ENCODE assay signal across 8 cellular contexts in the genomic region with DNA sequence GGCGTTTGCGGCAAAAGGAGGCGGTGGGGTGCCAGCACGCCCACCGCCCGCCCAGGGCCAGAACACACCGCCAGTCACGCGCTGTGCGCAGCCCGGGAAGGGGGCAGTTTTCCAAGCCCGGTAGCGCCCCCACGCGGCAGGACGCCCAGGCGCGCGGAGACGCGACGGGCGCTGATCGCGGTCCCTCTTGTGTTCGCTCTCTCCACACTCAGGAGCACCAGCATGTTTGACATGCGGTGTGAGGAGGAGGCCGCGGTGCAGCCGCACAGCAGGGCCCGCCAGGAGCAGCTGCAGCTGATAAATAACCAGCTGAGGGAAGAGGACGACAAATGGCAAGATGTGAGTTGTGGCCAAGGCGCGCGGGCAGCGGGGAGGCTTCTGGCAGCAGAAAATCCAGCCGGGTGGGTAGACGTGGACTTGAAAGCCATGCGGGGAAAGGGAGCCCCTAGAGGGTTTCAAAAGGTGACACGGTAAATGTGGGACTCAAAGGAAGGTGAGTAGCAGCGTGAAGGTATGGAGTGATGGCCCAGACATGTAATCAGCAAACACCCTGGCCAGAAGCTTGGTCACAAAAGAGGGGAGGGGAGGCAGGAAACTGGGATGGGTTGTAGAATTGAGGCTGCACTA.
DNase-seq lines count a peak whose midpoint lies in the region; ATAC-seq, FAIRE-seq and TF ChIP-seq lines count a peak whose summit lies in the region.

No MANE protein-coding gene starts in this region.

- DNase-seq in BE2C (peak; percentile 90), NCI-H2081 treated with DMSO at 0.1 percent for 48 hours (lab: John Stamatoyannopoulos, UW) (peak; percentile 33), dorsolateral prefrontal cortex (peak; percentile 69 to 88 (median 81)), HepG2 (ENCODE audit: low spot score) (peak; percentile 3), substantia nigra (lab: John Stamatoyannopoulos, UW) (peak in 48 of 49 donors; percentile 6 to 87 (median 70)), immature natural killer cell (no peak), cortex of kidney (lab: John Stamatoyannopoulos, UW) (no peak), DMS53 (lab: John Stamatoyannopoulos, UW) (no peak)

- 0 out of 2 replicates have a peak, but pooled peaks have one; percentile 25 for TF ChIP-seq RAD21 in HepG2 (CRISPR knock-in tag; IDR thresholded peaks at IDR 0.05)

- H3K4me2 ChIP-seq in HepG2 (ENCODE audit: low read depth, low read length), result no peak overlapping the region

- H2AFZ ChIP-seq in HepG2 (ENCODE audit: low read length), result no peak overlapping the region

- no peaks in the 10 kb centered on the region for H3K9me3 ChIP-seq in BE2C
- no peaks in the 10 kb centered on the region for H3K9me3 ChIP-seq in HepG2 (ENCODE audit: low read length)

- POLR2A ChIA-PET in HepG2 (lab: Yijun Ruan, JAX), result no interaction called here

- no TSS peak for BruUV-seq in HepG2 (replicated peaks; lab: Mats Ljungman, UMichigan)

- peak overlapping the region; percentile 32 for H3K4me3 ChIP-seq in BE2C (ENCODE audit: low read depth, low read length)
- peak overlapping the region in 57 of 59 donors; percentile 0 to 59 (median 33) for H3K4me3 ChIP-seq in dorsolateral prefrontal cortex
- no peak overlapping the region for H3K4me3 ChIP-seq in HepG2 (replicated peaks in 1 of 3; ENCODE audit: insufficient read depth in 1 of 3, low read depth in 2 of 3, low read length in 3 of 3)

- TF ChIP-seq EP300 in HepG2 (IDR thresholded peaks at IDR 0.05; ENCODE audit: low read depth in 2 of 2, low read length in 2 of 2) (no peak), HepG2 (CRISPR knock-in tag; IDR thresholded peaks at IDR 0.05; ENCODE audit: borderline replicate concordance) (no peak)

- CTCF ChIA-PET in HepG2 (lab: Yijun Ruan, JAX; ENCODE audit: low intra/inter-chr PET ratio, low total read pairs), result no interaction called here

- H4K20me1 ChIP-seq in HepG2 (ENCODE audit: insufficient read depth, low read length), result no peaks in the 10 kb centered on the region

- H3K9ac ChIP-seq in HepG2 (ENCODE audit: insufficient read depth, low read depth, low read length), result no peak overlapping the region

- no peak for FAIRE-seq in HepG2 (lab: Jason Lieb, UNC)

- H3K36me3 Mint-ChIP-seq in immature natural killer cell, result no peaks in the 10 kb centered on the region

- H3K9me3 Mint-ChIP-seq in immature natural killer cell, result peaks cover 0 to 8% (median 0%) of the 10 kb centered on the region in 6 donors

- TF ChIP-seq CTCF in BE2C (IDR thresholded peaks at IDR 0.05; ENCODE audit: low read depth, low read length), result peak; percentile 92
- peak; percentile 70 to 99 (median 96) for TF ChIP-seq CTCF in dorsolateral prefrontal cortex (IDR thresholded peaks at IDR 0.05 in 54 of 56, conservative IDR thresholded peaks at IDR 0.05 in 2 of 56; ENCODE audit: low read depth in 1 of 56, partially characterized antibody in 56 of 56)
- TF ChIP-seq CTCF in HepG2 (CRISPR knock-in tag; IDR thresholded peaks at IDR 0.05), result peak; percentile 70

- H3K4me1 ChIP-seq in BE2C (peaks cover 15% of the 10 kb centered on the region), HepG2 (ENCODE audit: insufficient read depth, low read length) (no peaks in the 10 kb centered on the region)

- H3K79me2 ChIP-seq in HepG2 (ENCODE audit: insufficient read depth, low read length), result no peaks in the 10 kb centered on the region

- peak; percentile 81 for ATAC-seq in HepG2

- peaks cover 4 to 7% (median 7%) of the 10 kb centered on the region in 3 donors for H3K27me3 Mint-ChIP-seq in immature natural killer cell (ENCODE audit: low read depth in 3 of 3)

- no peak overlapping the region for H3K4me3 Mint-ChIP-seq in immature natural killer cell

- no peaks in the 10 kb centered on the region for H3K4me1 Mint-ChIP-seq in immature natural killer cell

- peak overlapping the region in 55 of 59 donors; percentile 9 to 87 (median 69) for H3K27ac ChIP-seq in dorsolateral prefrontal cortex
- H3K27ac ChIP-seq in HepG2 (ENCODE audit: extremely low read length, insufficient read depth, low read length), result no peak overlapping the region
- H3K27ac ChIP-seq in substantia nigra (ENCODE audit: low read depth, low read length, poor library complexity, severe bottlenecking), result peak overlapping the region; percentile 33

- no peak for TF ChIP-seq POLR2A in HepG2 (IDR thresholded peaks at IDR 0.05; ENCODE audit: insufficient read depth in 1 of 2, low read depth in 2 of 2, low read length in 2 of 2)

- in situ Hi-C loops in HepG2 (cut with HindIII; ENCODE audit: extremely low pct_ligation_motif_present, low pct_unique_long_range_greater_than_20kb), result no loop called here

- no peak overlapping the region for H3K27ac Mint-ChIP-seq in immature natural killer cell

- H3K36me3 ChIP-seq in BE2C (peaks cover 37% of the 10 kb centered on the region), HepG2 (replicated peaks in 1 of 2; ENCODE audit: control insufficient read depth in 1 of 2, insufficient read depth in 2 of 2, low read length in 2 of 2) (no peaks in the 10 kb centered on the region)

- WGBS in HepG2 (ENCODE audit: low lambda C conversion rate), result 43% methylated on average over 34 of the region's 41 CpGs

- intact Hi-C loops in dorsolateral prefrontal cortex (cut with DNase I) (loop anchor here (5.0 to 10.0 kb wide), 4 partner anchors 140 to 302 kb away; no protein-coding TSS in a partner anchor), HepG2 (cut with micrococcal nuclease; ENCODE audit: unreplicated experiment) (no loop called here)

- H3K27me3 ChIP-seq in BE2C (no peaks in the 10 kb centered on the region), dorsolateral prefrontal cortex (no peaks in the 10 kb centered on the region), HepG2 (ENCODE audit: control insufficient read depth in 1 of 2, insufficient read depth in 2 of 2, low read length in 2 of 2) (0 out of 5 replicates have a peak, but pooled peaks cover 0 to 6% of the 10 kb centered on the region in 2 experiments)

TF ChIP-seq in HepG2, 621 proteins besides CTCF, POLR2A, EP300 and RAD21:
- no peak for TF ChIP-seq SMARCC2 (IDR thresholded peaks at IDR 0.05)
- 0 out of 2 replicates have a peak, but pooled peaks have one; percentile 12 for TF ChIP-seq ZNF768 (CRISPR knock-in tag; IDR thresholded peaks at IDR 0.05)
- peak; percentile 50 for TF ChIP-seq STAG1 (CRISPR knock-in tag; IDR thresholded peaks at IDR 0.05)
- TF ChIP-seq, protein P1, sequence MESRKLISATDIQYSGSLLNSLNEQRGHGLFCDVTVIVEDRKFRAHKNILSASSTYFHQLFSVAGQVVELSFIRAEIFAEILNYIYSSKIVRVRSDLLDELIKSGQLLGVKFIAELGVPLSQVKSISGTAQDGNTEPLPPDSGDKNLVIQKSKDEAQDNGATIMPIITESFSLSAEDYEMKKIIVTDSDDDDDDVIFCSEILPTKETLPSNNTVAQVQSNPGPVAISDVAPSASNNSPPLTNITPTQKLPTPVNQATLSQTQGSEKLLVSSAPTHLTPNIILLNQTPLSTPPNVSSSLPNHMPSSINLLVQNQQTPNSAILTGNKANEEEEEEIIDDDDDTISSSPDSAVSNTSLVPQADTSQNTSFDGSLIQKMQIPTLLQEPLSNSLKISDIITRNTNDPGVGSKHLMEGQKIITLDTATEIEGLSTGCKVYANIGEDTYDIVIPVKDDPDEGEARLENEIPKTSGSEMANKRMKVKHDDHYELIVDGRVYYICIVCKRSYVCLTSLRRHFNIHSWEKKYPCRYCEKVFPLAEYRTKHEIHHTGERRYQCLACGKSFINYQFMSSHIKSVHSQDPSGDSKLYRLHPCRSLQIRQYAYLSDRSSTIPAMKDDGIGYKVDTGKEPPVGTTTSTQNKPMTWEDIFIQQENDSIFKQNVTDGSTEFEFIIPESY (CRISPR knock-in tag; IDR thresholded peaks at IDR 0.05), result peak; percentile 73

Comparison
In these comparisons a context has a peak if more than half of its experiments do, and no peak if none do; other contexts are left out.
1. DNase-seq: peak in BE2C (single experiment), NCI-H2081 treated with DMSO at 0.1 percent for 48 hours (single experiment), dorsolateral prefrontal cortex (10 of 10), HepG2 (single experiment) and substantia nigra (48 of 49); none in immature natural killer cell (0 of 3), cortex of kidney (single experiment) and DMS53 (single experiment).
2. H3K4me3 ChIP-seq: peak in BE2C (single experiment) and dorsolateral prefrontal cortex (57 of 59); none in HepG2 (0 of 3).
3. Peak in every context shown above with its lines, with median percentiles within 50 percentile points of each other: CTCF ChIP-seq.